ENCODE assay signal across 14 cellular contexts in genomic region chr16:67389911-67390815, GRCh38. TPM values are rescaled to one million over a fixed set of nuclear protein-coding genes. Genes with fewer than 3 reads are reported as not detected.
DNase-seq lines count a peak whose midpoint lies in the region; ATAC-seq and TF ChIP-seq lines count a peak whose summit lies in the region.
"Had no signal": no experiment of that assay in that cellular context is flagged by ENCODE, and none has a peak within 500 bp of the region (broad histone marks: within the 10 kb centered on the region; RNA-seq: fewer than 3 reads in every experiment).

No MANE protein-coding gene starts in this region.

- intact Hi-C loops in PC-3 (cut with micrococcal nuclease) = loop anchor here (10.0 kb wide), 1 partner anchor 45 kb away; no protein-coding TSS in a partner anchor

- no peak overlapping the region for H2AK5ac ChIP-seq in mesenchymal stem cell (ENCODE audit: low read length, severe bottlenecking)

- no peaks in the 10 kb centered on the region for H3K79me1 ChIP-seq in mesenchymal stem cell (replicated peaks; ENCODE audit: low read length, poor library complexity, severe bottlenecking)

- H3K4ac ChIP-seq in mesenchymal stem cell (ENCODE audit: low read depth in 1 of 2, low read length in 2 of 2) = no peak overlapping the region

- TF ChIP-seq CTCF in suprapubic skin (IDR thresholded peaks at IDR 0.05) = no peak
- TF ChIP-seq CTCF in PC-3 (conservative IDR thresholded peaks at IDR 0.05; ENCODE audit: low read depth, low read length) = no peak

- no peaks in the 10 kb centered on the region for H3K36me3 ChIP-seq in mesenchymal stem cell (ENCODE audit: control insufficient read depth in 1 of 2, insufficient read depth in 2 of 2, low read depth in 1 of 2, low read length in 2 of 2)
- no peaks in the 10 kb centered on the region for H3K36me3 ChIP-seq in suprapubic skin
- no peaks in the 10 kb centered on the region for H3K36me3 ChIP-seq in PC-3 (ENCODE audit: low read depth, low read length)

- H2BK5ac ChIP-seq in mesenchymal stem cell (ENCODE audit: low read depth, low read length, poor library complexity, severe bottlenecking) = no peak overlapping the region

- peak overlapping the region; percentile 91 for H3K27ac ChIP-seq in cingulate gyrus (ENCODE audit: low read depth, low read length)
- no peak overlapping the region for H3K27ac ChIP-seq in mesenchymal stem cell (ENCODE audit: low read length, poor library complexity, severe bottlenecking)
- no peak overlapping the region for H3K27ac ChIP-seq in suprapubic skin
- H3K27ac ChIP-seq in PC-3 (ENCODE audit: low read length) = no peak overlapping the region

- no peak overlapping the region for H4K91ac ChIP-seq in mesenchymal stem cell (ENCODE audit: low read length)

- TF ChIP-seq EP300 in suprapubic skin (IDR thresholded peaks at IDR 0.05) = no peak

- no peak for TF ChIP-seq POLR2A in suprapubic skin (IDR thresholded peaks at IDR 0.05)

- H3K4me3 ChIP-seq in mesenchymal stem cell (ENCODE audit: insufficient read depth in 1 of 2, low read depth in 1 of 2, low read length in 2 of 2) (no peak overlapping the region), suprapubic skin (no peak overlapping the region), PC-3 (ENCODE audit: low read length) (no peak overlapping the region)
- H3K4me3 ChIP-seq: lung had no signal

- H2BK120ac ChIP-seq in mesenchymal stem cell (ENCODE audit: low read depth, low read length) = no peak overlapping the region

- no peaks in the 10 kb centered on the region for H3F3A ChIP-seq in PC-3 (ENCODE audit: low read length, unreplicated experiment)

- no peak overlapping the region for H2BK15ac ChIP-seq in mesenchymal stem cell (ENCODE audit: low read depth, poor library complexity, severe bottlenecking)

- POLR2A ChIA-PET in PC-3 (lab: Charles Lee; ENCODE audit: unreplicated experiment) = no interaction called here

- no peak overlapping the region for H3K9ac ChIP-seq in mesenchymal stem cell (ENCODE audit: low read length)
- no peak overlapping the region for H3K9ac ChIP-seq in PC-3 (ENCODE audit: low read length)

- peak; percentile 18 for DNase-seq in activated CD4-positive, CD25-positive, alpha-beta regulatory T cell treated with anti-CD3 and anti-CD28 coated beads, Interleukin-2, amount 50 U/mL, for 72 hours
- DNase-seq in mesenchymal stem cell = no peak
- DNase-seq in suprapubic skin (ENCODE audit: low spot score in 2 of 2) = peak; percentile 68 to 74
- no peak for DNase-seq in PC-3
- DNase-seq in SW 1271 (lab: John Stamatoyannopoulos, UW) = no peak
- no peak for DNase-seq in activated naive CD4-positive, alpha-beta T cell treated with Interleukin-2 at 50 U/mL for 16 hours
- DNase-seq: foreskin melanocyte, HCEC 1CT, T-helper 9 cell had no signal

- no peak overlapping the region for H2BK12ac ChIP-seq in mesenchymal stem cell (ENCODE audit: low read length in 2 of 2)

- CTCF ChIA-PET in PC-3 (lab: Charles Lee) = no interaction called here

- H3K79me2 ChIP-seq in PC-3 (ENCODE audit: low read length) = no peaks in the 10 kb centered on the region

- no peaks in the 10 kb centered on the region for H3K9me2 ChIP-seq in PC-3 (replicated peaks; ENCODE audit: low read length)

- no peak overlapping the region for H2AFZ ChIP-seq in mesenchymal stem cell (ENCODE audit: low read depth, low read length)
- no peak overlapping the region for H2AFZ ChIP-seq in PC-3 (ENCODE audit: low read length)

- ATAC-seq in activated CD4-positive, CD25-positive, alpha-beta regulatory T cell treated with anti-CD3 and anti-CD28 coated beads, Interleukin-2, amount 50 U/mL, for 24 hours = no peak
- ATAC-seq in PC-3 = no peak
- ATAC-seq: Panc1 had no signal

- no peaks in the 10 kb centered on the region for H4K20me1 ChIP-seq in PC-3 (ENCODE audit: low read length)

- no peaks in the 10 kb centered on the region for H3K9me3 ChIP-seq in mesenchymal stem cell (ENCODE audit: control insufficient read depth, low read length)
- no peaks in the 10 kb centered on the region for H3K9me3 ChIP-seq in suprapubic skin
- H3K9me3 ChIP-seq in PC-3 (ENCODE audit: low read length) = no peaks in the 10 kb centered on the region

- BruUV-seq in PC-3 (replicated peaks; lab: Mats Ljungman, UMichigan) = no TSS peak

- 90% methylated on average over 27 of the region's 27 CpGs for WGBS in mesenchymal stem cell
- 81% methylated on average over 25 of the region's 27 CpGs for WGBS in suprapubic skin

- no peak overlapping the region for H3K23ac ChIP-seq in mesenchymal stem cell (ENCODE audit: low read length in 2 of 2)

- H3K4me2 ChIP-seq in mesenchymal stem cell (ENCODE audit: low read length, poor library complexity, severe bottlenecking) = no peak overlapping the region
- H3K4me2 ChIP-seq in PC-3 (ENCODE audit: low read length) = no peak overlapping the region

- H3K14ac ChIP-seq in mesenchymal stem cell (ENCODE audit: low read length in 2 of 2) = no peak overlapping the region

- H3K27me3 ChIP-seq in mesenchymal stem cell (ENCODE audit: control insufficient read depth in 1 of 2, insufficient read depth in 1 of 2, low read length in 2 of 2) (peaks cover 44 to 76% of the 10 kb centered on the region in 2 experiments), suprapubic skin (no peaks in the 10 kb centered on the region), PC-3 (ENCODE audit: low read length) (no peaks in the 10 kb centered on the region)

- peak overlapping the region; percentile 19 for H4K8ac ChIP-seq in mesenchymal stem cell (ENCODE audit: low read length)

- no peak overlapping the region for H3K18ac ChIP-seq in mesenchymal stem cell (ENCODE audit: low read depth in 1 of 2, low read length in 2 of 2)

- H3K4me1 ChIP-seq in mesenchymal stem cell (ENCODE audit: control insufficient read depth, insufficient read depth, low read depth, low read length) = peaks cover 25% of the 10 kb centered on the region
- peaks cover 50% of the 10 kb centered on the region for H3K4me1 ChIP-seq in suprapubic skin
- no peaks in the 10 kb centered on the region for H3K4me1 ChIP-seq in PC-3 (ENCODE audit: insufficient read depth, low read length)

RNA-seq across cellular contexts. Expression of gene TPPP3, which starts 3.1 kb away (rescaled TPM):
- 8.2 TPM for polyA plus RNA-seq in mesenchymal stem cell (2013, experiment 1 of 2)
- polyA plus RNA-seq in mesenchymal stem cell (2013, experiment 2 of 2) = 7.4 TPM
- total RNA-seq in suprapubic skin (100 to 1,000 TPM in 3 of 4 donors, 10 to 100 TPM in 1; 47.6 to 182 (median 121) TPM), PC-3 (2014; rRNA removed) (not detected in 2 replicates)

RNA-seq across cellular contexts. Expression of gene ZDHHC1, which starts 26.1 kb away (rescaled TPM):
- 6.6 TPM for polyA plus RNA-seq in mesenchymal stem cell (2013, experiment 1 of 2)
- 6.1 TPM for polyA plus RNA-seq in mesenchymal stem cell (2013, experiment 2 of 2)
- total RNA-seq in suprapubic skin (10 to 100 TPM; 14.0 to 31.0 (median 23.8) TPM), PC-3 (2014; rRNA removed) (4.8 and 5.1 TPM in 2 replicates)

RNA-seq across cellular contexts. Expression of gene HSD11B2, which starts 40.8 kb away (rescaled TPM):
- polyA plus RNA-seq in mesenchymal stem cell (2013, experiment 1 of 2) = 0.08 TPM
- polyA plus RNA-seq in mesenchymal stem cell (2013, experiment 2 of 2) = not detected
- total RNA-seq in suprapubic skin (100 to 1,000 TPM in 1 of 4 donors, 10 to 100 TPM in 3; 45.6 to 164 (median 69.1) TPM), PC-3 (2014; rRNA removed) (2.4 and 8.3 TPM in 2 replicates)
- total RNA-seq: IMR-90 had no signal

Comparison
In these comparisons a context has a peak if more than half of its experiments do, and no peak if none do; other contexts are left out.
1. DNase-seq: peak in activated CD4-positive, CD25-positive, alpha-beta regulatory T cell treated with anti-CD3 and anti-CD28 coated beads, Interleukin-2, amount 50 U/mL, for 72 hours (single experiment) and suprapubic skin (2 of 2); none in mesenchymal stem cell (single experiment), PC-3 (single experiment), SW 1271 (0 of 2) and activated naive CD4-positive, alpha-beta T cell treated with Interleukin-2 at 50 U/mL for 16 hours (single experiment).
2. RNA of gene TPPP3, which starts 3.1 kb away (total RNA-seq): 47.6 to 182 TPM in suprapubic skin; not detected in PC-3; every median in the first group is over 10 times any median in the second.